In the genomic region with DNA sequence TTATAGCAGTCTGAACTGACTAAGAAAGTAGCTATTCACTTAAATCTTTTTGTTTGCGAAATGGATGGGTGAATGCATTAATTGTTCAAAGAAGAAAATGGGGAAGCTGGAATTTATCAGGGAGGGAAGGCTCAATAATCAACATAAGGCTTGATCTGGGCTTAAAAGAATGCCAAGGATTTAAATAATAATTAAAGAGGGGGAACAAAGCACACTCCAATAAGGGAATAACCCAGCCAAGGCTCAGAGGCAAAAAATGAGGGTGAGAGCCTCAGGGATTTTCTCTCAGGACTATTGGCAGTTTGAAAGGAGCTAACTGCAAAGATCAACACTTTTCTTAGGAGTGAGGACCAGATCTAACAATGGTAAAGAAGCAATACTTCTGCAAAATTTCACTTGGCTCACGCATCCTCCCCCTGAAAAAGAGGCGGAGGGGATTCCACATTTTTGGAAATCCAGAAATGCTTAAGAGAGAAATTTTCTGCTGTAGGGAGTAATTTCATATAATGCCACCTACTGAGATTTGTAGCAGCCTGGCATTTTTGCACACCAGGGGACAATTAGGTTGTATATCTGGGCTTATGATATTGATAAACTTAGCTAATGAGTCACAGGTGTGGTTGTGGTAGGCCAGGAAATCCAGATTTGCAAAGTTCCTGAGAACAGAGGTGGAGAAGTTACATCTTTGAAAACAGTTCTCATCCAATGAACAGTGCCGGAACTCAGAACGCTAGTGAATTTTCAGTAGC, we compare ENCODE assay signal across 26 cellular contexts.
"Had no signal": no experiment of that assay in that cellular context is flagged by ENCODE, and none has a peak within 500 bp of the region (broad histone marks: within the 10 kb centered on the region; RNA-seq: fewer than 3 reads in every experiment).

No MANE protein-coding gene starts in this region.

- H3K27me3 Mint-ChIP-seq: activated CD4-positive, alpha-beta memory T cell treated with anti-CD3 and anti-CD28 coated beads for 36 hours; activated naive CD8-positive, alpha-beta T cell treated with anti-CD3 and anti-CD28 coated beads, Interleukin-2, amount 10 ng/mL, durations not matched to agents 7 days and 5 days; central memory CD8-positive, alpha-beta T cell; naive B cell had no signal

- H3K4me1 Mint-ChIP-seq: activated naive CD8-positive, alpha-beta T cell treated with anti-CD3 and anti-CD28 coated beads, Interleukin-2, amount 10 ng/mL, durations not matched to agents 7 days and 5 days; central memory CD8-positive, alpha-beta T cell; naive B cell had no signal

- H3K27me3 ChIP-seq: ascending aorta, colonic mucosa, esophagus squamous epithelium, right atrium auricular region, suprapubic skin, tibial artery had no signal

- H3K4me1 ChIP-seq: ascending aorta, colonic mucosa, esophagus squamous epithelium, left ventricle myocardium inferior, right atrium auricular region, suprapubic skin, tibial artery had no signal

- H3K4me3 ChIP-seq: ascending aorta, colonic mucosa, esophagus squamous epithelium, left ventricle myocardium inferior, right atrium auricular region, suprapubic skin, tibial artery had no signal

- H3K27ac Mint-ChIP-seq: activated CD4-positive, alpha-beta memory T cell treated with anti-CD3 and anti-CD28 coated beads for 36 hours; activated naive CD4-positive, alpha-beta T cell treated with anti-CD3 and anti-CD28 coated beads for 36 hours; activated naive CD8-positive, alpha-beta T cell treated with anti-CD3 and anti-CD28 coated beads, Interleukin-2, amount 10 ng/mL, durations not matched to agents 7 days and 5 days; activated T-helper 1 cell treated with anti-CD3 and anti-CD28 coated beads, Interleukin-12 subunit alpha, Interleukin-12 subunit beta, Interleukin-2, Interleukin-4 antibody, amounts not matched to agents 30 ng/mL and 10 ng/mL and 1 ng/mL, durations not matched to agents 14 hours and 24 hours and 36 hours; mesothelial cell of epicardium; naive B cell had no signal

- H3K27ac ChIP-seq: ascending aorta, colonic mucosa, epithelial cell of prostate, esophagus squamous epithelium, left ventricle myocardium inferior, right atrium auricular region, suprapubic skin, tibial artery, VCaP had no signal

- H3K9me3 Mint-ChIP-seq: activated CD4-positive, alpha-beta memory T cell treated with anti-CD3 and anti-CD28 coated beads for 36 hours; activated naive CD4-positive, alpha-beta T cell treated with anti-CD3 and anti-CD28 coated beads for 36 hours; activated T-helper 1 cell treated with anti-CD3 and anti-CD28 coated beads, Interleukin-12 subunit alpha, Interleukin-12 subunit beta, Interleukin-2, Interleukin-4 antibody, amounts not matched to agents 30 ng/mL and 10 ng/mL and 1 ng/mL, durations not matched to agents 14 hours and 24 hours and 36 hours; mesothelial cell of epicardium; naive B cell had no signal

- H3K36me3 Mint-ChIP-seq: activated CD4-positive, alpha-beta memory T cell treated with anti-CD3 and anti-CD28 coated beads for 36 hours; activated naive CD8-positive, alpha-beta T cell treated with anti-CD3 and anti-CD28 coated beads, Interleukin-2, amount 10 ng/mL, durations not matched to agents 7 days and 5 days; mesothelial cell of epicardium; naive B cell had no signal

- H3K36me3 ChIP-seq: ascending aorta, colonic mucosa, esophagus squamous epithelium, left ventricle myocardium inferior, right atrium auricular region, suprapubic skin, tibial artery had no signal

- DNase-seq: activated CD4-positive, alpha-beta memory T cell treated with anti-CD3 and anti-CD28 coated beads for 36 hours; activated CD4-positive, alpha-beta T cell treated with anti-CD3 and anti-CD28 coated beads for 48 hours; activated CD8-positive, alpha-beta memory T cell treated with anti-CD3 and anti-CD28 coated beads, Interleukin-2, amount 50 U/mL, for 4 hours; activated effector memory CD4-positive, alpha-beta T cell treated with anti-CD3 and anti-CD28 coated beads, Interleukin-2, amount 50 U/mL, for 16 hours; activated naive CD4-positive, alpha-beta T cell treated with anti-CD3 and anti-CD28 coated beads for 36 hours; activated naive CD8-positive, alpha-beta T cell treated with anti-CD3 and anti-CD28 coated beads, Interleukin-2, amount 10 ng/mL, durations not matched to agents 7 days and 5 days; activated T-cell treated with anti-CD3 and anti-CD28 coated beads, Interleukin-2, amount 50 U/mL, for 1 hour; colonic mucosa; effector CD8-positive, alpha-beta T cell; esophagus squamous epithelium; islet precursor cell; left ventricle myocardium inferior; naive B cell; occipital lobe; stimulated activated CD4-positive, alpha-beta T cell treated with anti-CD3 and anti-CD28 coated beads, Interleukin-15, amount 100 ng/mL, for 24 hours; stimulated activated CD4-positive, alpha-beta T cell treated with anti-CD3 and anti-CD28 coated beads, Interleukin-2, amount 100 ng/mL, for 24 hours; stimulated activated naive CD4-positive, alpha-beta T cell; tibial artery had no signal

- H3K9me3 ChIP-seq: ascending aorta, colonic mucosa, esophagus squamous epithelium, left ventricle myocardium inferior, right atrium auricular region, suprapubic skin, tibial artery had no signal

- H3K4me3 Mint-ChIP-seq: activated CD4-positive, alpha-beta memory T cell treated with anti-CD3 and anti-CD28 coated beads for 36 hours; activated naive CD4-positive, alpha-beta T cell treated with anti-CD3 and anti-CD28 coated beads for 36 hours; activated naive CD8-positive, alpha-beta T cell treated with anti-CD3 and anti-CD28 coated beads, Interleukin-2, amount 10 ng/mL, durations not matched to agents 7 days and 5 days; activated T-helper 1 cell treated with anti-CD3 and anti-CD28 coated beads, Interleukin-12 subunit alpha, Interleukin-12 subunit beta, Interleukin-2, Interleukin-4 antibody, amounts not matched to agents 30 ng/mL and 10 ng/mL and 1 ng/mL, durations not matched to agents 14 hours and 24 hours and 36 hours; central memory CD8-positive, alpha-beta T cell; mesothelial cell of epicardium; naive B cell had no signal
